36 cellular contexts compared by ENCODE assay signal in genomic region chr22:27648074-27648473, GRCh38.
"Had no signal": no experiment of that assay in that cellular context is flagged by ENCODE, and none has a peak within 500 bp of the region (broad histone marks: within the 10 kb centered on the region; RNA-seq: fewer than 3 reads in every experiment).

No MANE protein-coding gene starts in this region.

- H3K36me3 ChIP-seq: Peyer's patch, SJSA1 had no signal

- H3K27me3 Mint-ChIP-seq: activated B cell treated with CpG ODN at 0.5 μM for 24 hours had no signal

- DNase-seq: activated B cell treated with CpG ODN at 0.5 μM for 24 hours; activated CD4-positive, alpha-beta memory T cell treated with anti-CD3 and anti-CD28 coated beads for 36 hours; activated CD4-positive, alpha-beta T cell treated with anti-CD3 and anti-CD28 coated beads for 4 hours; activated CD4-positive, alpha-beta T cell treated with anti-CD3 and anti-CD28 coated beads, Interleukin-2, amount 50 U/mL, for 1 hour; activated CD4-positive, CD25-positive, alpha-beta regulatory T cell treated with anti-CD3 and anti-CD28 coated beads, Interleukin-2, amount 50 U/mL, for 72 hours; activated CD8-positive, alpha-beta memory T cell treated with anti-CD3 and anti-CD28 coated beads, Interleukin-2, amount 50 U/mL, for 4 hours; activated gamma-delta T cell treated with Interleukin-2 at 50 U/mL for 16 hours; activated naive CD4-positive, alpha-beta T cell treated with anti-CD3 and anti-CD28 coated beads for 36 hours; activated T-cell treated with anti-CD3 and anti-CD28 coated beads for 4 hours; activated T-cell treated with anti-CD3 and anti-CD28 coated beads, Interleukin-2, amount 50 U/mL, for 4 hours; anterior cingulate cortex; caudate nucleus; cerebellar nuclear complex; Karpas-422; NCI-H1048; NCI-H1436 treated with DMSO at 0.1 percent for 48 hours; NCI-H1694 treated with DMSO at 0.1 percent for 48 hours; NCI-H2029; NCI-H345; NCI-H510A; NCI-H526; NCI-H748 treated with DMSO at 0.1 percent for 48 hours; NK-92 treated with Interleukin-12 subunit alpha and Interleukin-12 subunit beta, amount 100 ng/mL, for 24 hours; PC-3; Peyer's patch; RPMI8226; SHP77 treated with DMSO at 0.1 percent for 48 hours; T-cell; T-helper 17 cell; T-helper 9 cell had no signal

- H3K9me3 ChIP-seq: Peyer's patch, SJSA1 had no signal

- H3K9me3 Mint-ChIP-seq: activated B cell treated with CpG ODN at 0.5 μM for 24 hours; activated CD4-positive, alpha-beta memory T cell treated with anti-CD3 and anti-CD28 coated beads for 36 hours; activated naive CD4-positive, alpha-beta T cell treated with anti-CD3 and anti-CD28 coated beads for 36 hours; activated T-cell treated with anti-CD3 and anti-CD28 coated beads, Interleukin-2, amount 50 U/mL, for 4 hours; activated T-helper 1 cell treated with anti-CD3 and anti-CD28 coated beads, Interleukin-12 subunit alpha, Interleukin-12 subunit beta, Interleukin-2, Interleukin-4 antibody, amounts not matched to agents 30 ng/mL and 10 ng/mL and 1 ng/mL, durations not matched to agents 14 hours and 24 hours and 36 hours; T-cell had no signal

- H3K27ac ChIP-seq: Peyer's patch, SJSA1, VCaP had no signal

- ATAC-seq: activated naive CD4-positive, alpha-beta T cell treated with anti-CD3 and anti-CD28 coated beads, Interleukin-2, amount 50 U/mL, for 72 hours; activated T-cell treated with anti-CD3 and anti-CD28 coated beads, Interleukin-2, amount 50 U/mL, for 4 hours; PC-3; SK-N-SH treated with all-trans-retinoic acid at 6 μM for 48 hours; T-cell; T-helper 17 cell had no signal

- H3K36me3 Mint-ChIP-seq: activated CD4-positive, alpha-beta memory T cell treated with anti-CD3 and anti-CD28 coated beads for 36 hours; activated naive CD4-positive, alpha-beta T cell treated with anti-CD3 and anti-CD28 coated beads, Interleukin-2, amount 50 U/mL, for 72 hours; brain; T-cell had no signal

- H3K4me1 ChIP-seq: Peyer's patch, SJSA1 had no signal

- H3K4me3 ChIP-seq: Peyer's patch, SJSA1 had no signal

- H3K27me3 ChIP-seq: Peyer's patch, SJSA1 had no signal

- H3K4me1 Mint-ChIP-seq: activated B cell treated with CpG ODN at 0.5 μM for 24 hours, T-cell, T-helper 17 cell had no signal

- H3K4me3 Mint-ChIP-seq: activated B cell treated with CpG ODN at 0.5 μM for 24 hours; activated CD4-positive, alpha-beta memory T cell treated with anti-CD3 and anti-CD28 coated beads for 36 hours; activated naive CD4-positive, alpha-beta T cell treated with anti-CD3 and anti-CD28 coated beads for 36 hours; activated T-cell treated with anti-CD3 and anti-CD28 coated beads, Interleukin-2, amount 50 U/mL, for 4 hours; activated T-helper 1 cell treated with anti-CD3 and anti-CD28 coated beads, Interleukin-12 subunit alpha, Interleukin-12 subunit beta, Interleukin-2, Interleukin-4 antibody, amounts not matched to agents 30 ng/mL and 10 ng/mL and 1 ng/mL, durations not matched to agents 14 hours and 24 hours and 36 hours; brain; T-cell; T-helper 17 cell had no signal

- H3K27ac Mint-ChIP-seq: activated B cell treated with CpG ODN at 0.5 μM for 24 hours; activated CD4-positive, alpha-beta memory T cell treated with anti-CD3 and anti-CD28 coated beads for 36 hours; activated naive CD4-positive, alpha-beta T cell treated with anti-CD3 and anti-CD28 coated beads for 36 hours; activated naive CD4-positive, alpha-beta T cell treated with anti-CD3 and anti-CD28 coated beads, Interleukin-2, amount 50 U/mL, for 72 hours; activated T-helper 1 cell treated with anti-CD3 and anti-CD28 coated beads, Interleukin-12 subunit alpha, Interleukin-12 subunit beta, Interleukin-2, Interleukin-4 antibody, amounts not matched to agents 30 ng/mL and 10 ng/mL and 1 ng/mL, durations not matched to agents 14 hours and 24 hours and 36 hours; T-cell; T-helper 17 cell had no signal
